ENCODE assay signal across 8 cellular contexts in the genomic region with DNA sequence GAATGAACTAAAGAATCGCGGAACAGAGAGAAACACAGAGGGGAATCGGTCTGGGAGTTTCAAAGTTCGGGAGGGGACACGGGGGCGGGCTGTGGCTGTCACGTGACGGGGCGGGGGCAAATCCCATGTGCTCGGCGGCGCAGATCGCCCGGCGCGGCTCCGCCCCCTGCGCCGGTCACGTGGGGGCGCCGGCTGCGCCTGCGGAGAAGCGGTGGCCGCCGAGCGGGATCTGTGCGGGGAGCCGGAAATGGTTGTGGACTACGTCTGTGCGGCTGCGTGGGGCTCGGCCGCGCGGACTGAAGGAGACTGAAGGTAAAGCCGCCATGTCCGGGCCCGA. TPM values are rescaled to one million over a fixed set of nuclear protein-coding genes. Genes with fewer than 3 reads are reported as not detected.
A peak's percentile ranks its signal among the peaks of the same experiment; 100 is the strongest.
DNase-seq lines count a peak whose midpoint lies in the region; ATAC-seq and TF ChIP-seq lines count a peak whose summit lies in the region.

A gene with protein sequence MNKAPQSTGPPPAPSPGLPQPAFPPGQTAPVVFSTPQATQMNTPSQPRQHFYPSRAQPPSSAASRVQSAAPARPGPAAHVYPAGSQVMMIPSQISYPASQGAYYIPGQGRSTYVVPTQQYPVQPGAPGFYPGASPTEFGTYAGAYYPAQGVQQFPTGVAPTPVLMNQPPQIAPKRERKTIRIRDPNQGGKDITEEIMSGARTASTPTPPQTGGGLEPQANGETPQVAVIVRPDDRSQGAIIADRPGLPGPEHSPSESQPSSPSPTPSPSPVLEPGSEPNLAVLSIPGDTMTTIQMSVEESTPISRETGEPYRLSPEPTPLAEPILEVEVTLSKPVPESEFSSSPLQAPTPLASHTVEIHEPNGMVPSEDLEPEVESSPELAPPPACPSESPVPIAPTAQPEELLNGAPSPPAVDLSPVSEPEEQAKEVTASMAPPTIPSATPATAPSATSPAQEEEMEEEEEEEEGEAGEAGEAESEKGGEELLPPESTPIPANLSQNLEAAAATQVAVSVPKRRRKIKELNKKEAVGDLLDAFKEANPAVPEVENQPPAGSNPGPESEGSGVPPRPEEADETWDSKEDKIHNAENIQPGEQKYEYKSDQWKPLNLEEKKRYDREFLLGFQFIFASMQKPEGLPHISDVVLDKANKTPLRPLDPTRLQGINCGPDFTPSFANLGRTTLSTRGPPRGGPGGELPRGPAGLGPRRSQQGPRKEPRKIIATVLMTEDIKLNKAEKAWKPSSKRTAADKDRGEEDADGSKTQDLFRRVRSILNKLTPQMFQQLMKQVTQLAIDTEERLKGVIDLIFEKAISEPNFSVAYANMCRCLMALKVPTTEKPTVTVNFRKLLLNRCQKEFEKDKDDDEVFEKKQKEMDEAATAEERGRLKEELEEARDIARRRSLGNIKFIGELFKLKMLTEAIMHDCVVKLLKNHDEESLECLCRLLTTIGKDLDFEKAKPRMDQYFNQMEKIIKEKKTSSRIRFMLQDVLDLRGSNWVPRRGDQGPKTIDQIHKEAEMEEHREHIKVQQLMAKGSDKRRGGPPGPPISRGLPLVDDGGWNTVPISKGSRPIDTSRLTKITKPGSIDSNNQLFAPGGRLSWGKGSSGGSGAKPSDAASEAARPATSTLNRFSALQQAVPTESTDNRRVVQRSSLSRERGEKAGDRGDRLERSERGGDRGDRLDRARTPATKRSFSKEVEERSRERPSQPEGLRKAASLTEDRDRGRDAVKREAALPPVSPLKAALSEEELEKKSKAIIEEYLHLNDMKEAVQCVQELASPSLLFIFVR (N-terminal part only) (plus strand): TSS at position 244 of the 337 bp plus-strand sequence. CDS start 1,191 bp downstream, outside the sequence.

- H3K36me3 Mint-ChIP-seq in activated T-helper 17 cell treated with anti-CD3 and anti-CD28 coated beads, Interleukin-2, amount 50 U/mL, for 72 hours (ENCODE audit: low read depth) = peaks cover 54% of the 10 kb centered on the region
- no peaks in the 10 kb centered on the region for H3K36me3 Mint-ChIP-seq in natural killer cell

- POLR2A ChIA-PET in RWPE1 (lab: Yijun Ruan, JAX; ENCODE audit: low non-redundant PET) = no interaction called here

- peak; percentile 95 for ATAC-seq in activated T-helper 17 cell treated with anti-CD3 and anti-CD28 coated beads, Interleukin-2, amount 50 U/mL, for 72 hours (replicated peaks)
- ATAC-seq in natural killer cell = peak; percentile 80 to 94 (median 86)

- peak within 1 kb of the TSS; percentile 85 for H3K27ac Mint-ChIP-seq in activated T-helper 17 cell treated with anti-CD3 and anti-CD28 coated beads, Interleukin-2, amount 50 U/mL, for 72 hours
- H3K27ac Mint-ChIP-seq in natural killer cell = peak within 1 kb of the TSS; percentile 82 to 91

- peak within 1 kb of the TSS; percentile 80 for H3K4me3 Mint-ChIP-seq in activated T-helper 17 cell treated with anti-CD3 and anti-CD28 coated beads, Interleukin-2, amount 50 U/mL, for 72 hours
- peak within 1 kb of the TSS; percentile 88 for H3K4me3 Mint-ChIP-seq in natural killer cell

- no peaks in the 10 kb centered on the region for H3K9me3 Mint-ChIP-seq in activated T-helper 17 cell treated with anti-CD3 and anti-CD28 coated beads, Interleukin-2, amount 50 U/mL, for 72 hours
- H3K9me3 Mint-ChIP-seq in natural killer cell = no peaks in the 10 kb centered on the region

- intact Hi-C loops in natural killer cell (cut with micrococcal nuclease) = no loop called here

- H3K4me1 Mint-ChIP-seq in activated T-helper 17 cell treated with anti-CD3 and anti-CD28 coated beads, Interleukin-2, amount 50 U/mL, for 72 hours = peaks cover 22% of the 10 kb centered on the region
- H3K4me1 Mint-ChIP-seq in natural killer cell = peaks cover 21 to 35% of the 10 kb centered on the region in 2 donors

- no peaks in the 10 kb centered on the region for H3K27me3 ChIP-seq in DOHH2 (ENCODE audit: control insufficient read depth, low read length)

- DNase-seq in GOT3 (lab: John Stamatoyannopoulos, UW) = peak; percentile 92
- peak; percentile 75 for DNase-seq in LNCaP clone FGC (ENCODE audit: low read depth)
- DNase-seq in RWPE1 (ENCODE audit: low spot score) = peak; percentile 95
- peak; percentile 92 for DNase-seq in fibroblast of mammary gland (ENCODE audit: low read depth)
- DNase-seq in natural killer cell = peak; percentile 94
- peak; percentile 93 for DNase-seq in stimulated activated naive CD4-positive, alpha-beta T cell treated with Interleukin-2 at 50 U/mL for 16 hours (lab: John Stamatoyannopoulos, UW)

- H3K9me2 ChIP-seq in DOHH2 (replicated peaks; ENCODE audit: control insufficient read depth, low read length) = no peaks in the 10 kb centered on the region

- CTCF ChIA-PET in RWPE1 (lab: Yijun Ruan, JAX) = no interaction called here

- H3F3A ChIP-seq in DOHH2 (ENCODE audit: control insufficient read depth, insufficient read depth) = peaks cover 5% of the 10 kb centered on the region

- TF ChIP-seq CTCF in DOHH2 (IDR thresholded peaks at IDR 0.05; ENCODE audit: low read depth, low read length, poor library complexity, severe bottlenecking) = no peak
- TF ChIP-seq CTCF in LNCaP clone FGC (IDR thresholded peaks at IDR 0.05; ENCODE audit: control insufficient read depth, extremely low read depth, insufficient read depth) = no peak
- no peak for TF ChIP-seq CTCF in RWPE1 (conservative IDR thresholded peaks at IDR 0.05; ENCODE audit: low read depth)
- no peak for TF ChIP-seq CTCF in fibroblast of mammary gland (conservative IDR thresholded peaks at IDR 0.05; ENCODE audit: control insufficient read depth, insufficient read depth, low read depth, low read length)
- TF ChIP-seq CTCF in natural killer cell (IDR thresholded peaks at IDR 0.05) = no peak

- peaks cover 49% of the 10 kb centered on the region for H3K36me3 ChIP-seq in DOHH2 (ENCODE audit: control insufficient read depth, low read length)

- peak within 1 kb of the TSS; percentile 43 for H3K27ac ChIP-seq in DOHH2 (ENCODE audit: low read depth, low read length)
- H3K27ac ChIP-seq in RWPE1 = peak within 1 kb of the TSS; percentile 99

- peak within 1 kb of the TSS; percentile 77 for H3K4me2 ChIP-seq in DOHH2 (ENCODE audit: low read length)

- H3K9me3 ChIP-seq in DOHH2 (ENCODE audit: control insufficient read depth, insufficient read depth, low read length) = no peaks in the 10 kb centered on the region

- H3K4me1 ChIP-seq in DOHH2 (ENCODE audit: control insufficient read depth, low read length) = peaks cover 30% of the 10 kb centered on the region

- H3K4me3 ChIP-seq in DOHH2 (ENCODE audit: low read length) (peak within 1 kb of the TSS; percentile 79), LNCaP clone FGC (ENCODE audit: low read depth, low read length) (peak within 1 kb of the TSS; percentile 98), fibroblast of mammary gland (ENCODE audit: control insufficient read depth, low read depth, low read length) (peak within 1 kb of the TSS; percentile 91)

- H3K27me3 Mint-ChIP-seq in activated T-helper 17 cell treated with anti-CD3 and anti-CD28 coated beads, Interleukin-2, amount 50 U/mL, for 72 hours = no peaks in the 10 kb centered on the region
- H3K27me3 Mint-ChIP-seq in natural killer cell (ENCODE audit: low read depth in 2 of 2) = no peaks in the 10 kb centered on the region

- H4K20me1 ChIP-seq in DOHH2 (ENCODE audit: control insufficient read depth, insufficient read depth, low read depth, low read length) = peaks cover 33% of the 10 kb centered on the region

- peaks cover 48% of the 10 kb centered on the region for H3K79me2 ChIP-seq in DOHH2 (ENCODE audit: control insufficient read depth, low read length)

RNA-seq across cellular contexts. Expression of the gene that starts here (rescaled TPM):
- total RNA-seq in activated T-helper 17 cell treated with anti-CD3 and anti-CD28 coated beads, Interleukin-2, amount 50 U/mL, for 72 hours = 100 to 1,000 TPM; 242 to 551 TPM
- total RNA-seq in natural killer cell = 100 to 1,000 TPM; 220 to 235 (median 227) TPM

Comparison
In these comparisons a context has a peak if more than half of its experiments do, and no peak if none do; other contexts are left out.
1. Peak in every context shown above with its lines: DNase-seq, ATAC-seq, H3K4me3 ChIP-seq and H3K27ac ChIP-seq.